Comparison of ENCODE assay signal across 18 cellular contexts in genomic region chr18:50694147-50694546, GRCh38.
A peak's percentile ranks its signal among the peaks of the same experiment; 100 is the strongest.
DNase-seq lines count a peak whose midpoint lies in the region; ATAC-seq and TF ChIP-seq lines count a peak whose summit lies in the region.
"Had no signal": no experiment of that assay in that cellular context is flagged by ENCODE, and none has a peak within 500 bp of the region (broad histone marks: within the 10 kb centered on the region; RNA-seq: fewer than 3 reads in every experiment).

No MANE protein-coding gene starts in this region.

- no peaks in the 10 kb centered on the region for H3K9me3 ChIP-seq in left ventricle myocardium inferior (replicated peaks)
- H3K9me3 ChIP-seq: BE2C had no signal

- no peaks in the 10 kb centered on the region for H3K4me1 Mint-ChIP-seq in immature natural killer cell
- H3K4me1 Mint-ChIP-seq: CD4-positive, CD25-positive, alpha-beta regulatory T cell; CD8-positive, alpha-beta memory T cell had no signal

- H3K9me3 Mint-ChIP-seq in immature natural killer cell, result no peaks in the 10 kb centered on the region
- H3K9me3 Mint-ChIP-seq: CD8-positive, alpha-beta memory T cell; GM23338 had no signal

- no peak overlapping the region for H3K4me3 Mint-ChIP-seq in immature natural killer cell
- H3K4me3 Mint-ChIP-seq: CD4-positive, CD25-positive, alpha-beta regulatory T cell; CD8-positive, alpha-beta memory T cell; GM23338 had no signal

- H3K4me1 ChIP-seq in left ventricle myocardium inferior, result peaks cover 30% of the 10 kb centered on the region
- H3K4me1 ChIP-seq: BE2C had no signal

- no peaks in the 10 kb centered on the region for H3K36me3 Mint-ChIP-seq in immature natural killer cell
- H3K36me3 Mint-ChIP-seq: CD4-positive, CD25-positive, alpha-beta regulatory T cell; CD8-positive, alpha-beta memory T cell had no signal

- H3K27ac Mint-ChIP-seq in immature natural killer cell, result no peak overlapping the region
- H3K27ac Mint-ChIP-seq: CD4-positive, CD25-positive, alpha-beta regulatory T cell; GM23338 had no signal

- intact Hi-C loops in Right ventricle myocardium superior (cut with DNase I) (no loop called here), left ventricle myocardium inferior (cut with micrococcal nuclease) (no loop called here)

- H3K4me3 ChIP-seq in left ventricle myocardium inferior, result no peak overlapping the region
- H3K4me3 ChIP-seq: GM23338 had no signal

- peak; percentile 58 for ATAC-seq in Right ventricle myocardium superior (ENCODE audit: poor library complexity)
- ATAC-seq: GM23338 had no signal

- H3K27me3 Mint-ChIP-seq in immature natural killer cell (ENCODE audit: low read depth in 3 of 3), result peaks cover 2 to 6% (median 3%) of the 10 kb centered on the region in 3 donors

- H3K36me3 ChIP-seq in left ventricle myocardium inferior, result no peaks in the 10 kb centered on the region
- H3K36me3 ChIP-seq: BE2C had no signal

- no peak for DNase-seq in Right ventricle myocardium superior
- no peak for DNase-seq in left ventricle myocardium inferior
- DNase-seq in mesenteric fat pad (ENCODE audit: low spot score), result peak; percentile 45
- no peak for DNase-seq in immature natural killer cell
- no peak for DNase-seq in NCI-H1436 (lab: John Stamatoyannopoulos, UW)
- DNase-seq in NCI-H226, result no peak
- DNase-seq: ACHN; BE2C; CD4-positive, CD25-positive, alpha-beta regulatory T cell; CD8-positive, alpha-beta memory T cell; COR-L47; DMS 273 treated with DMSO at 0.1 percent for 48 hours; DMS53; DND-41; EL; HCEC 1CT had no signal

- H3K27me3 ChIP-seq in left ventricle myocardium inferior (ENCODE audit: low read depth), result no peaks in the 10 kb centered on the region
- H3K27me3 ChIP-seq: BE2C had no signal

- H3K27ac ChIP-seq in left ventricle myocardium inferior (replicated peaks), result peak overlapping the region; percentile 3
- H3K27ac ChIP-seq: HL-60 had no signal

- no peak for TF ChIP-seq CTCF in left ventricle myocardium inferior (IDR thresholded peaks at IDR 0.05; ENCODE audit: borderline replicate concordance)
